8 cellular contexts compared by ENCODE assay signal in genomic region chr1:192538407-192539311, GRCh38. TPM values are rescaled to one million over a fixed set of nuclear protein-coding genes. Genes with fewer than 3 reads are reported as not detected.
DNase-seq lines count a peak whose midpoint lies in the region; ATAC-seq and TF ChIP-seq lines count a peak whose summit lies in the region.

No MANE protein-coding gene starts in this region.

- H3K4me3 ChIP-seq in heart left ventricle = no peak overlapping the region

- peaks cover 0 to 6% (median 0%) of the 10 kb centered on the region in 12 donors for H3K9me3 ChIP-seq in heart left ventricle

- TF ChIP-seq CTCF in heart left ventricle (IDR thresholded peaks at IDR 0.05) = no peak

- peak in 2 of 4 donors; percentile 42 to 58 for ATAC-seq in heart left ventricle
- no peak for ATAC-seq in Right ventricle myocardium inferior
- ATAC-seq in HG03064 (IDR thresholded peaks at IDR 0.05; ENCODE audit: low read depth, unreplicated experiment) = peak; percentile 74

- no peaks in the 10 kb centered on the region for H3K36me3 ChIP-seq in heart left ventricle

- H3K4me1 ChIP-seq in heart left ventricle = peaks cover 0 to 20% (median 8%) of the 10 kb centered on the region in 12 donors

- 54 to 67% (median 67%) methylated on average over 3 of the region's 3 CpGs for WGBS in heart left ventricle, 4 donors

- TF ChIP-seq POLR2A in heart left ventricle (IDR thresholded peaks at IDR 0.05) = no peak

- H3K27me3 ChIP-seq in heart left ventricle = no peaks in the 10 kb centered on the region

- H3K27ac ChIP-seq in heart left ventricle = peak overlapping the region in 8 of 12 donors; percentile 20 to 87 (median 72)
- no peak overlapping the region for H3K27ac ChIP-seq in substantia nigra (ENCODE audit: low read depth, low read length, poor library complexity, severe bottlenecking)

- no peak for DNase-seq in heart left ventricle
- no peak for DNase-seq in Right ventricle myocardium inferior (ENCODE audit: missing footprints)
- peak in 3 of 5 experiments; percentile 4 to 94 (median 44) for DNase-seq in T-helper 2 cell
- DNase-seq in left kidney (ENCODE audit: low read depth, low spot score) = peak; percentile 38
- DNase-seq in SW480 (ENCODE audit: low spot score) = no peak
- DNase-seq in cortex of kidney (lab: John Stamatoyannopoulos, UW) = no peak
- DNase-seq in substantia nigra (lab: John Stamatoyannopoulos, UW) = no peak

- intact Hi-C loops in heart left ventricle (cut with DNase I) (no loop called here), Right ventricle myocardium inferior (cut with DNase I) (no loop called here)

RNA-seq across cellular contexts. Expression of gene RGS1, which starts 36.9 kb away (rescaled TPM):
- total RNA-seq in heart left ventricle (10 to 100 TPM in 1 of 9 donors, 1 to 10 TPM in 3, under 1 TPM in 4, not detected in 1; 0.28 to 20.4 (median 0.98) TPM), Right ventricle myocardium inferior (0.32 TPM)
- 1 to 10 TPM in 1 of 2 donors, under 1 TPM in 1; 0.91 to 6.3 TPM for polyA plus RNA-seq in heart left ventricle

Comparison
In these comparisons a context has a peak if more than half of its experiments do, and no peak if none do; other contexts are left out.
1. DNase-seq: peak in T-helper 2 cell (3 of 5) and left kidney (single experiment); none in heart left ventricle (0 of 5), Right ventricle myocardium inferior (single experiment), SW480 (single experiment), cortex of kidney (single experiment) and substantia nigra (0 of 49).